30 cellular contexts compared by ENCODE assay signal in the genomic region with DNA sequence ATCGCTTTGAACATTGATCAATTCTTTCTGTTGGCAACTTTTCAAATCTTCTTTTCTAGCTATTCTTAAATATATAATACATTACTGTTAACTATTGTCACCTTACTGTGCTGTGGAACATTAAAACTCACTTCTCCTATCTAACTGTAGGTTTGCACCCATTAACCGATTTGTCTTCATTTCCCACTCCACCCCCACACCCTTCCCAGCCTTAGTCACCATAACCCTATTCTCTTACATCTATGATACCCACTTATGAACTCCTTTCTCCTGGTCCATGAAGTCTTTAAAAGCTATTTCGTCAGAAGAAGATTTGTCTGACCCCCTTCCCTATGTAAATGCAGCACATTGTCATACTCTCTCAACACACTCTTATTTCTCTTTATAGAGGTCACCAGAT.
DNase-seq lines count a peak whose midpoint lies in the region; ATAC-seq, FAIRE-seq and TF ChIP-seq lines count a peak whose summit lies in the region.
"Had no signal": no experiment of that assay in that cellular context is flagged by ENCODE, and none has a peak within 500 bp of the region (broad histone marks: within the 10 kb centered on the region; RNA-seq: fewer than 3 reads in every experiment).

No MANE protein-coding gene starts in this region.

- no peak overlapping the region for H4K5ac ChIP-seq in H1 (ENCODE audit: insufficient read length, low read depth, low read length)

- DNase-seq in H1 (ENCODE audit: low read depth in 1 of 2, low spot score in 2 of 2): no peak
- peak in 35 of 42 donors; percentile 15 to 84 (median 43) for DNase-seq in head of caudate nucleus
- DNase-seq in putamen (ENCODE audit: low spot score): peak; percentile 59
- DNase-seq in AML-193 (lab: John Stamatoyannopoulos, UW): no peak
- no peak for DNase-seq in D341Med (ENCODE audit: low spot score)
- DNase-seq: 8988T; ACHN; BE2C; C1 segment of cervical spinal cord; Caco-2; Calu3; CD4-positive, alpha-beta memory T cell; CD4-positive, alpha-beta T cell; CD4-positive, CD25-positive, alpha-beta regulatory T cell; CD8-positive, alpha-beta memory T cell; CD8-positive, alpha-beta T cell; COR-L47; DMS 273 treated with DMSO at 0.1 percent for 48 hours; DMS53; DMS79; DND-41; EL had no signal

- WGBS in H1 (ENCODE audit: extremely low coverage in 1 of 2, insufficient coverage in 1 of 2, insufficient read length in 1 of 2, insufficient replicate concordance in 2 of 2, low coverage in 1 of 2, low lambda C conversion rate in 2 of 2, missing lambda C conversion rate in 1 of 2), 2 experiments: 97% methylated on average over 3 of the region's 3 CpGs; no CpG with 5 or more reads in 1 of the 2 experiments

- no peak overlapping the region for H3K14ac ChIP-seq in H1 (ENCODE audit: insufficient read length)

- H3K56ac ChIP-seq in H1 (replicated peaks; ENCODE audit: insufficient read length, low read depth, low read length): peak overlapping the region; percentile 36

- no peak for FAIRE-seq in H1 (lab: Jason Lieb, UNC)
- FAIRE-seq: A204.1, A549, D721Med had no signal

- H3K9me3 ChIP-seq in H1 (ENCODE audit: insufficient read depth in 2 of 2, low read depth in 1 of 2, low read length in 1 of 2): peaks cover 6 to 8% of the 10 kb centered on the region in 2 experiments; a peak in 2 of 4 replicates
- H3K9me3 ChIP-seq: BE2C, BLaER1, Caco-2 had no signal

- no peak overlapping the region for H2AFZ ChIP-seq in H1 (ENCODE audit: low read length)

- no peak overlapping the region for H2BK5ac ChIP-seq in H1 (ENCODE audit: low read depth, low read length)

- H2BK120ac ChIP-seq in H1 (replicated peaks; ENCODE audit: low read depth, low read length): no peak overlapping the region

- H3K79me2 ChIP-seq in H1 (ENCODE audit: control insufficient read depth in 1 of 2, insufficient read depth in 2 of 2, low read length in 2 of 2): no peaks in the 10 kb centered on the region

- TF ChIP-seq EP300 in H1 (IDR thresholded peaks at IDR 0.05; ENCODE audit: borderline replicate concordance in 1 of 2, low read depth in 2 of 2, low read length in 2 of 2): no peak

- no peak overlapping the region for H2AK5ac ChIP-seq in H1 (ENCODE audit: low read depth, low read length)

- H3K79me1 ChIP-seq in H1 (ENCODE audit: low read depth, low read length): no peaks in the 10 kb centered on the region

- H3K27ac ChIP-seq in H1 (ENCODE audit: low read depth, low read length): no peak overlapping the region
- H3K27ac ChIP-seq: 22Rv1; A549; BLaER1; BLaER1 treated with 17β-estradiol and CSF1 and Interleukin-3, amounts not matched to agents 10 nM and 100 nM; C4-2B had no signal

- no peak overlapping the region for H3K4ac ChIP-seq in H1 (replicated peaks; ENCODE audit: insufficient read length, low read depth, low read length)

- no peak overlapping the region for H2BK12ac ChIP-seq in H1 (ENCODE audit: low read depth, low read length)

- CTCF ChIA-PET in H1 (lab: Charles Lee; ENCODE audit: partially characterized antibody): interaction anchor here (3.4 kb wide), 1 partner anchor 10 kb away, joined by 21 read pairs; no protein-coding TSS in a partner anchor

- intact Hi-C loops in head of caudate nucleus (cut with DNase I): no loop called here

- no peak for TF ChIP-seq RAD21 in H1 (IDR thresholded peaks at IDR 0.05 in 1 of 2, conservative IDR thresholded peaks at IDR 0.05 in 1 of 2; ENCODE audit: low read depth in 2 of 2, low read length in 2 of 2)

- POLR2A ChIA-PET in H1 (lab: Charles Lee; ENCODE audit: partially characterized antibody): no interaction called here

- H3K23me2 ChIP-seq in H1 (ENCODE audit: low read depth, low read length): peaks cover 2% of the 10 kb centered on the region; the same call in 1 of the 2 replicates

- H2BK20ac ChIP-seq in H1 (ENCODE audit: low read length): no peak overlapping the region

- no peak overlapping the region for H3K18ac ChIP-seq in H1 (ENCODE audit: extremely low read depth, low read length)

- no peak for TF ChIP-seq POLR2A in H1 (IDR thresholded peaks at IDR 0.05; ENCODE audit: control extremely low read depth in 1 of 2, low read depth in 2 of 2, low read length in 2 of 2)

- no peak overlapping the region for H4K91ac ChIP-seq in H1 (replicated peaks; ENCODE audit: insufficient read length, low read length)

- no peak overlapping the region for H3K4me3 ChIP-seq in H1 (ENCODE audit: extremely low read depth in 1 of 4, insufficient read depth in 2 of 4, low read depth in 3 of 4, low read length in 4 of 4)
- H3K4me3 ChIP-seq: A549; BLaER1; BLaER1 treated with 17β-estradiol and CSF1 and Interleukin-3, amounts not matched to agents 10 nM and 100 nM had no signal

- H3K27me3 ChIP-seq in H1 (replicated peaks in 1 of 4; ENCODE audit: control insufficient read depth in 3 of 4, extremely low read depth in 1 of 4, insufficient read depth in 3 of 4, low read length in 3 of 4): no peaks in the 10 kb centered on the region
- H3K27me3 ChIP-seq: BE2C; BLaER1; BLaER1 treated with 17β-estradiol and CSF1 and Interleukin-3, amounts not matched to agents 10 nM and 100 nM had no signal

- TF ChIP-seq CTCF in H1 (IDR thresholded peaks at IDR 0.05; ENCODE audit: control extremely low read depth in 1 of 3, insufficient read depth in 1 of 3, low read depth in 1 of 3, low read length in 3 of 3): no peak

- no peak overlapping the region for H2BK15ac ChIP-seq in H1 (ENCODE audit: low read length)

- ATAC-seq in GM19452 (IDR thresholded peaks at IDR 0.05; ENCODE audit: unreplicated experiment): no peak
- ATAC-seq: A549; CD8-positive, alpha-beta T cell had no signal

- H3K23ac ChIP-seq in H1 (ENCODE audit: insufficient read length): no peak overlapping the region

- no peaks in the 10 kb centered on the region for H4K20me1 ChIP-seq in H1 (replicated peaks in 1 of 2; ENCODE audit: control insufficient read depth in 1 of 2, insufficient read depth in 2 of 2, low read length in 2 of 2)
- H4K20me1 ChIP-seq: BLaER1; BLaER1 treated with 17β-estradiol and CSF1 and Interleukin-3, amounts not matched to agents 10 nM and 100 nM had no signal

- no peaks in the 10 kb centered on the region for H3K4me1 ChIP-seq in H1 (replicated peaks in 1 of 4; ENCODE audit: control insufficient read depth in 3 of 4, insufficient read depth in 4 of 4, low read length in 3 of 4)
- H3K4me1 ChIP-seq: A549; BE2C; BLaER1; BLaER1 treated with 17β-estradiol and CSF1 and Interleukin-3, amounts not matched to agents 10 nM and 100 nM; Caco-2 had no signal

- H3K36me3 ChIP-seq in H1 (ENCODE audit: control insufficient read depth in 2 of 4, insufficient read depth in 4 of 4, low read length in 3 of 4): no peaks in the 10 kb centered on the region
- H3K36me3 ChIP-seq: BE2C; BLaER1; BLaER1 treated with 17β-estradiol and CSF1 and Interleukin-3, amounts not matched to agents 10 nM and 100 nM had no signal

- no peak overlapping the region for H4K8ac ChIP-seq in H1 (ENCODE audit: extremely low read depth, insufficient read depth, low read length)

- no peak overlapping the region for H3K4me2 ChIP-seq in H1 (ENCODE audit: insufficient read depth in 1 of 2, low read depth in 2 of 2, low read length in 2 of 2)
- H3K4me2 ChIP-seq: A549; BLaER1; BLaER1 treated with 17β-estradiol and CSF1 and Interleukin-3, amounts not matched to agents 10 nM and 100 nM had no signal

- no peak overlapping the region for H3K9ac ChIP-seq in H1 (replicated peaks in 1 of 4; ENCODE audit: extremely low read depth in 1 of 4, low read depth in 3 of 4, low read length in 3 of 4)
- H3K9ac ChIP-seq: BLaER1; BLaER1 treated with 17β-estradiol and CSF1 and Interleukin-3, amounts not matched to agents 10 nM and 100 nM had no signal

TF ChIP-seq in H1, 55 proteins besides CTCF, POLR2A, EP300 and RAD21:
- TF ChIP-seq, protein P1, sequence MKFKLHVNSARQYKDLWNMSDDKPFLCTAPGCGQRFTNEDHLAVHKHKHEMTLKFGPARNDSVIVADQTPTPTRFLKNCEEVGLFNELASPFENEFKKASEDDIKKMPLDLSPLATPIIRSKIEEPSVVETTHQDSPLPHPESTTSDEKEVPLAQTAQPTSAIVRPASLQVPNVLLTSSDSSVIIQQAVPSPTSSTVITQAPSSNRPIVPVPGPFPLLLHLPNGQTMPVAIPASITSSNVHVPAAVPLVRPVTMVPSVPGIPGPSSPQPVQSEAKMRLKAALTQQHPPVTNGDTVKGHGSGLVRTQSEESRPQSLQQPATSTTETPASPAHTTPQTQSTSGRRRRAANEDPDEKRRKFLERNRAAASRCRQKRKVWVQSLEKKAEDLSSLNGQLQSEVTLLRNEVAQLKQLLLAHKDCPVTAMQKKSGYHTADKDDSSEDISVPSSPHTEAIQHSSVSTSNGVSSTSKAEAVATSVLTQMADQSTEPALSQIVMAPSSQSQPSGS (IDR thresholded peaks at IDR 0.05; ENCODE audit: low read length): no peak
- TF ChIP-seq CBX8 (IDR thresholded peaks at IDR 0.05; ENCODE audit: borderline replicate concordance, low read depth, low read length): no peak
- no peak for TF ChIP-seq NRF1 (IDR thresholded peaks at IDR 0.05; ENCODE audit: low read depth, low read length)
- TF ChIP-seq ZNF274 (IDR thresholded peaks at IDR 0.05; ENCODE audit: borderline replicate concordance, extremely low read depth, low read length): no peak
- no peak for TF ChIP-seq CHD1 (IDR thresholded peaks at IDR 0.05; ENCODE audit: low read depth, low read length)
- no peak for TF ChIP-seq SP2 (IDR thresholded peaks at IDR 0.05; ENCODE audit: low read length)
- TF ChIP-seq PHF8 (conservative IDR thresholded peaks at IDR 0.05; ENCODE audit: low read depth, low read length): no peak
- TF ChIP-seq CEBPB (IDR thresholded peaks at IDR 0.05; ENCODE audit: low read depth, low read length): no peak
- TF ChIP-seq, protein P2, sequence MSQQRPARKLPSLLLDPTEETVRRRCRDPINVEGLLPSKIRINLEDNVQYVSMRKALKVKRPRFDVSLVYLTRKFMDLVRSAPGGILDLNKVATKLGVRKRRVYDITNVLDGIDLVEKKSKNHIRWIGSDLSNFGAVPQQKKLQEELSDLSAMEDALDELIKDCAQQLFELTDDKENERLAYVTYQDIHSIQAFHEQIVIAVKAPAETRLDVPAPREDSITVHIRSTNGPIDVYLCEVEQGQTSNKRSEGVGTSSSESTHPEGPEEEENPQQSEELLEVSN (IDR thresholded peaks at IDR 0.05): no peak
- no peak for TF ChIP-seq RFX5 (IDR thresholded peaks at IDR 0.05; ENCODE audit: borderline replicate concordance, low read depth, low read length)
- TF ChIP-seq KDM1A (IDR thresholded peaks at IDR 0.05; ENCODE audit: borderline replicate concordance, low read length): no peak
- TF ChIP-seq TAF1 (IDR thresholded peaks at IDR 0.05; ENCODE audit: low read depth, low read length): no peak
- TF ChIP-seq SP4 (IDR thresholded peaks at IDR 0.05; ENCODE audit: low read length): no peak

Comparison
In these comparisons a context has a peak if more than half of its experiments do, and no peak if none do; other contexts are left out.
1. DNase-seq: peak in head of caudate nucleus (35 of 42) and putamen (single experiment); none in H1 (0 of 2), AML-193 (0 of 2) and D341Med (single experiment).